25 cellular contexts compared by ENCODE assay signal in genomic region chrX:109934434-109934833, GRCh38.
DNase-seq lines count a peak whose midpoint lies in the region; ATAC-seq, FAIRE-seq and TF ChIP-seq lines count a peak whose summit lies in the region.
"Had no signal": no experiment of that assay in that cellular context is flagged by ENCODE, and none has a peak within 500 bp of the region (broad histone marks: within the 10 kb centered on the region; RNA-seq: fewer than 3 reads in every experiment).

No MANE protein-coding gene starts in this region.

- no peak for FAIRE-seq in astrocyte (lab: Jason Lieb, UNC)
- FAIRE-seq: endothelial cell of umbilical vein had no signal

- TF ChIP-seq CTCF in left ventricle myocardium inferior (IDR thresholded peaks at IDR 0.05; ENCODE audit: borderline replicate concordance) (no peak), astrocyte (IDR thresholded peaks at IDR 0.05; ENCODE audit: insufficient read depth, low read depth, low read length) (no peak), smooth muscle cell (IDR thresholded peaks at IDR 0.05; ENCODE audit: borderline replicate concordance, insufficient read depth, poor library complexity, severe bottlenecking) (no peak)
- TF ChIP-seq CTCF in activated CD8-positive, alpha-beta T cell treated with anti-CD3 and anti-CD28 coated beads for 36 hours (IDR thresholded peaks at IDR 0.05): no peak

- DNase-seq in Right ventricle myocardium superior (no peak), left ventricle myocardium inferior (no peak), astrocyte (ENCODE audit: low read depth) (peak; percentile 57), glomerular visceral epithelial cell (ENCODE audit: extremely low spot score) (peak; percentile 48), smooth muscle cell (lab: John Stamatoyannopoulos, UW; ENCODE audit: unreplicated experiment) (no peak), NCI-H2081 (lab: John Stamatoyannopoulos, UW) (no peak)
- DNase-seq in activated CD8-positive, alpha-beta T cell treated with anti-CD3 and anti-CD28 coated beads for 36 hours: no peak
- DNase-seq: activated CD4-positive, alpha-beta T cell treated with anti-CD3 and anti-CD28 coated beads for 48 hours; activated naive CD4-positive, alpha-beta T cell treated with anti-CD3 and anti-CD28 coated beads, Interleukin-2, amount 10 ng/mL, durations not matched to agents 7 days and 5 days; DMS53; foreskin melanocyte; H7; NCI-H1048; NCI-H187 treated with DMSO at 0.1 percent for 48 hours; NCI-H69; stimulated activated CD4-positive, alpha-beta T cell treated with anti-CD3 and anti-CD28 coated beads, Interleukin-1b, Interleukin-23, amount 100 ng/mL, for 48 hours; T-helper 2 cell; upper lobe of left lung had no signal

- H3K4me3 Mint-ChIP-seq in astrocyte (ENCODE audit: unreplicated experiment): no peak overlapping the region
- no peak overlapping the region for H3K4me3 Mint-ChIP-seq in activated CD8-positive, alpha-beta T cell treated with anti-CD3 and anti-CD28 coated beads for 36 hours
- H3K4me3 Mint-ChIP-seq: activated naive CD4-positive, alpha-beta T cell treated with anti-CD3 and anti-CD28 coated beads, Interleukin-2, amount 10 ng/mL, durations not matched to agents 7 days and 5 days; activated T-helper 1 cell treated with anti-CD3 and anti-CD28 coated beads, Interleukin-12 subunit alpha, Interleukin-12 subunit beta, Interleukin-2, Interleukin-4 antibody, amounts not matched to agents 30 ng/mL and 10 ng/mL and 1 ng/mL, durations not matched to agents 14 hours and 24 hours and 36 hours had no signal

- CTCF ChIA-PET in activated CD8-positive, alpha-beta T cell treated with anti-CD3 and anti-CD28 coated beads for 36 hours (lab: Charles Lee): no interaction called here

- H3K79me2 ChIP-seq in astrocyte (ENCODE audit: insufficient read depth, low read length) (no peaks in the 10 kb centered on the region), smooth muscle cell (ENCODE audit: low read depth) (no peaks in the 10 kb centered on the region)

- H2AFZ ChIP-seq in astrocyte (ENCODE audit: low read depth, low read length) (no peak overlapping the region), smooth muscle cell (ENCODE audit: low read depth) (no peak overlapping the region)

- H3K9ac ChIP-seq in astrocyte (ENCODE audit: low read length): no peak overlapping the region
- H3K9ac ChIP-seq in smooth muscle cell (ENCODE audit: low read depth): no peak overlapping the region

- POLR2A ChIA-PET in activated CD8-positive, alpha-beta T cell treated with anti-CD3 and anti-CD28 coated beads for 36 hours (lab: Charles Lee): no interaction called here

- ATAC-seq in Right ventricle myocardium superior (ENCODE audit: poor library complexity) (peak; percentile 58), HG02610 (IDR thresholded peaks at IDR 0.05; ENCODE audit: unreplicated experiment) (no peak)
- no peak for ATAC-seq in activated CD8-positive, alpha-beta T cell treated with anti-CD3 and anti-CD28 coated beads for 36 hours

- H4K20me1 ChIP-seq in astrocyte (ENCODE audit: insufficient read depth, low read length): no peaks in the 10 kb centered on the region
- H4K20me1 ChIP-seq in smooth muscle cell (ENCODE audit: low read depth): no peaks in the 10 kb centered on the region

- peaks cover 7% of the 10 kb centered on the region for H3K4me1 Mint-ChIP-seq in astrocyte (ENCODE audit: low read depth, unreplicated experiment)
- H3K4me1 Mint-ChIP-seq in activated CD8-positive, alpha-beta T cell treated with anti-CD3 and anti-CD28 coated beads for 36 hours (ENCODE audit: low read depth): no peaks in the 10 kb centered on the region
- H3K4me1 Mint-ChIP-seq: activated naive CD4-positive, alpha-beta T cell treated with anti-CD3 and anti-CD28 coated beads, Interleukin-2, amount 10 ng/mL, durations not matched to agents 7 days and 5 days had no signal

- H3K27me3 Mint-ChIP-seq in astrocyte (ENCODE audit: low read depth, unreplicated experiment): no peaks in the 10 kb centered on the region
- H3K27me3 Mint-ChIP-seq in activated CD8-positive, alpha-beta T cell treated with anti-CD3 and anti-CD28 coated beads for 36 hours: no peaks in the 10 kb centered on the region

- H3K4me2 ChIP-seq in astrocyte (ENCODE audit: low read length): no peak overlapping the region
- peak overlapping the region; percentile 16 for H3K4me2 ChIP-seq in smooth muscle cell

- H3K36me3 Mint-ChIP-seq in astrocyte (ENCODE audit: low read depth, unreplicated experiment): no peaks in the 10 kb centered on the region
- H3K36me3 Mint-ChIP-seq in activated CD8-positive, alpha-beta T cell treated with anti-CD3 and anti-CD28 coated beads for 36 hours (ENCODE audit: low read depth): no peaks in the 10 kb centered on the region
- H3K36me3 Mint-ChIP-seq: activated naive CD4-positive, alpha-beta T cell treated with anti-CD3 and anti-CD28 coated beads, Interleukin-2, amount 10 ng/mL, durations not matched to agents 7 days and 5 days had no signal

- H3K9me3 Mint-ChIP-seq in astrocyte (ENCODE audit: unreplicated experiment): no peaks in the 10 kb centered on the region
- H3K9me3 Mint-ChIP-seq in activated CD8-positive, alpha-beta T cell treated with anti-CD3 and anti-CD28 coated beads for 36 hours: no peaks in the 10 kb centered on the region
- H3K9me3 Mint-ChIP-seq: activated naive CD4-positive, alpha-beta T cell treated with anti-CD3 and anti-CD28 coated beads, Interleukin-2, amount 10 ng/mL, durations not matched to agents 7 days and 5 days; activated T-helper 1 cell treated with anti-CD3 and anti-CD28 coated beads, Interleukin-12 subunit alpha, Interleukin-12 subunit beta, Interleukin-2, Interleukin-4 antibody, amounts not matched to agents 30 ng/mL and 10 ng/mL and 1 ng/mL, durations not matched to agents 14 hours and 24 hours and 36 hours had no signal

- intact Hi-C loops in Right ventricle myocardium superior (cut with DNase I): no loop called here
- intact Hi-C loops in left ventricle myocardium inferior (cut with micrococcal nuclease): no loop called here
- intact Hi-C loops in activated CD8-positive, alpha-beta T cell treated with anti-CD3 and anti-CD28 coated beads for 36 hours (cut with micrococcal nuclease): no loop called here

- H3K9me3 ChIP-seq in left ventricle myocardium inferior (replicated peaks) (no peaks in the 10 kb centered on the region), astrocyte (ENCODE audit: insufficient read depth, low read depth, low read length) (no peaks in the 10 kb centered on the region), smooth muscle cell (replicated peaks; ENCODE audit: low read depth) (no peaks in the 10 kb centered on the region)
- H3K9me3 ChIP-seq: prostate gland, upper lobe of left lung had no signal

- H3K4me3 ChIP-seq in left ventricle myocardium inferior (no peak overlapping the region), astrocyte (ENCODE audit: insufficient read depth, low read depth, low read length) (no peak overlapping the region), smooth muscle cell (no peak overlapping the region)
- H3K4me3 ChIP-seq: lung, prostate gland, skin epidermis, upper lobe of left lung had no signal

- H3K36me3 ChIP-seq in left ventricle myocardium inferior (no peaks in the 10 kb centered on the region), astrocyte (ENCODE audit: insufficient read depth, low read length) (no peaks in the 10 kb centered on the region), smooth muscle cell (ENCODE audit: low read depth) (no peaks in the 10 kb centered on the region)
- H3K36me3 ChIP-seq: prostate gland, upper lobe of left lung had no signal

- H3K4me1 ChIP-seq in left ventricle myocardium inferior (no peaks in the 10 kb centered on the region), astrocyte (ENCODE audit: insufficient read depth, low read length) (no peaks in the 10 kb centered on the region), smooth muscle cell (ENCODE audit: low read depth) (no peaks in the 10 kb centered on the region)
- H3K4me1 ChIP-seq: prostate gland, upper lobe of left lung had no signal

- no peak overlapping the region for H3K27ac ChIP-seq in left ventricle myocardium inferior (replicated peaks)
- H3K27ac ChIP-seq in astrocyte (ENCODE audit: low read depth, low read length): no peak overlapping the region
- peak overlapping the region; percentile 37 for H3K27ac ChIP-seq in smooth muscle cell (ENCODE audit: low read depth)
- H3K27ac ChIP-seq: prostate gland, skin epidermis, upper lobe of left lung, VCaP had no signal

- H3F3A ChIP-seq in smooth muscle cell (ENCODE audit: low read depth): no peaks in the 10 kb centered on the region

- no peak overlapping the region for H3K27ac Mint-ChIP-seq in astrocyte (ENCODE audit: unreplicated experiment)
- no peak overlapping the region for H3K27ac Mint-ChIP-seq in activated CD8-positive, alpha-beta T cell treated with anti-CD3 and anti-CD28 coated beads for 36 hours
- H3K27ac Mint-ChIP-seq: activated naive CD4-positive, alpha-beta T cell treated with anti-CD3 and anti-CD28 coated beads, Interleukin-2, amount 10 ng/mL, durations not matched to agents 7 days and 5 days; activated T-helper 1 cell treated with anti-CD3 and anti-CD28 coated beads, Interleukin-12 subunit alpha, Interleukin-12 subunit beta, Interleukin-2, Interleukin-4 antibody, amounts not matched to agents 30 ng/mL and 10 ng/mL and 1 ng/mL, durations not matched to agents 14 hours and 24 hours and 36 hours had no signal

- 21% methylated on average over 1 of the region's 1 CpG for WGBS in smooth muscle cell (ENCODE audit: low lambda C conversion rate)

- H3K27me3 ChIP-seq in left ventricle myocardium inferior (ENCODE audit: low read depth): no peaks in the 10 kb centered on the region
- H3K27me3 ChIP-seq in astrocyte (ENCODE audit: insufficient read depth, low read length): no peaks in the 10 kb centered on the region
- H3K27me3 ChIP-seq in smooth muscle cell (ENCODE audit: low read depth): no peaks in the 10 kb centered on the region
- H3K27me3 ChIP-seq: upper lobe of left lung had no signal

Comparison
In these comparisons a context has a peak if more than half of its experiments do, and no peak if none do; other contexts are left out.
1. DNase-seq: peak in astrocyte (single experiment) and glomerular visceral epithelial cell (single experiment); none in Right ventricle myocardium superior (single experiment), left ventricle myocardium inferior (single experiment), smooth muscle cell (single experiment), NCI-H2081 (0 of 2) and activated CD8-positive, alpha-beta T cell treated with anti-CD3 and anti-CD28 coated beads for 36 hours (single experiment).